In genomic region chr3:71062920-71063767, GRCh38 we compare ENCODE assay signal across 7 cellular contexts.
DNase-seq lines count a peak whose midpoint lies in the region; ATAC-seq and TF ChIP-seq lines count a peak whose summit lies in the region.

No MANE protein-coding gene starts in this region.

- TF ChIP-seq CTCF in foreskin keratinocyte (conservative IDR thresholded peaks at IDR 0.05) (no peak), sigmoid colon (IDR thresholded peaks at IDR 0.05) (no peak)

- no peaks in the 10 kb centered on the region for H3K9me3 ChIP-seq in sigmoid colon

- peak overlapping the region; percentile 71 to 81 (median 72) for H3K4me3 ChIP-seq in sigmoid colon

- WGBS in sigmoid colon, 2 donors = 2 to 10% methylated on average over 6 of the region's 6 CpGs

- H3K27me3 ChIP-seq in foreskin keratinocyte (no peaks in the 10 kb centered on the region), sigmoid colon (no peaks in the 10 kb centered on the region)

- peak; percentile 30 for DNase-seq in RPMI7951 (ENCODE audit: low read depth)
- peak in 1 of 2 donors; percentile 74 for DNase-seq in foreskin keratinocyte
- DNase-seq in sigmoid colon = no peak
- no peak for DNase-seq in T-helper 9 cell
- DNase-seq in ecto neural progenitor cell (ENCODE audit: low spot score) = no peak

- TF ChIP-seq EP300 in sigmoid colon (IDR thresholded peaks at IDR 0.05) = no peak

- ATAC-seq in GM18498 (IDR thresholded peaks at IDR 0.05; ENCODE audit: unreplicated experiment) (peak; percentile 44), HG02678 (IDR thresholded peaks at IDR 0.05; ENCODE audit: unreplicated experiment) (peak; percentile 44), foreskin keratinocyte (peak; percentile 18)

- intact Hi-C loops in sigmoid colon (cut with DNase I) = loop anchor here (5.0 kb wide), 2 partner anchors 244 to 519 kb away; partner anchors contain the start of gene FOXP1

- no peak for TF ChIP-seq POLR2A in sigmoid colon (IDR thresholded peaks at IDR 0.05)

- H3K36me3 ChIP-seq in sigmoid colon = no peaks in the 10 kb centered on the region

- H3K27ac ChIP-seq in foreskin keratinocyte = peak overlapping the region; percentile 99
- H3K27ac ChIP-seq in sigmoid colon = peak overlapping the region; percentile 92 to 99 (median 98)

- H3K4me1 ChIP-seq in foreskin keratinocyte (peaks cover 65% of the 10 kb centered on the region), sigmoid colon (peaks cover 0 to 67% (median 60%) of the 10 kb centered on the region in 4 donors)
